In the genomic region with DNA sequence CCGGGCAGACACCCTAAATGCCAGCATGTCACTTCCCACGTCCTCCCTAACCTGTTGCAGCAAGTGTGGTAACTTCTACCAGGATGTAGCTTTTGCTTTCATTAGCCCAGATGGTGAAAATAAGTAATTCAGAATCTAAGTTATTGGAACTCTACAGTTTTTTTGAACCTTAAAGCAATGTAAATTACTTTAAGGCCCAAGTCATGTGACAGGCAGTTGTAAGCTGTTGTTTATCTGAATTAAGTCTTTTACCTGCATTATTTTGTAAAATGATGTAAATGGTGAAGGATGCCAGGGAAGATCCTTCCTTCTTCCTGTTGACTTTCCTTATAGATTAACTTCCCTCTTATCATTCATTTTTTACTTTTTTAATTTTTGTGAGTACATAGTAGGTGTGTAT, we compare ENCODE assay signal across 29 cellular contexts.
"Had no signal": no experiment of that assay in that cellular context is flagged by ENCODE, and none has a peak within 500 bp of the region (broad histone marks: within the 10 kb centered on the region; RNA-seq: fewer than 3 reads in every experiment).

No MANE protein-coding gene starts in this region.

- H3K4me2 ChIP-seq: hepatocyte had no signal

- H3K4me3 ChIP-seq: hepatocyte, left ventricle myocardium inferior, lung, mucosa of descending colon, ovary, skin epidermis, stomach, testis, thyroid gland, transverse colon, upper lobe of left lung, vagina had no signal

- H3K4me1 Mint-ChIP-seq: memory B cell; naive thymus-derived CD4-positive, alpha-beta T cell; stimulated activated naive B cell treated with anti-CD40 and anti-IgM and Interleukin-4, amounts not matched to agents 10 μg/mL and 1 μg/mL and 100 μg/mL, for 72 hours had no signal

- H3K4me1 ChIP-seq: left ventricle myocardium inferior, stomach, testis, thyroid gland, transverse colon, upper lobe of left lung, vagina had no signal

- H3K9me3 ChIP-seq: left ventricle myocardium inferior, mucosa of descending colon, neutrophil, ovary, stomach, testis, thyroid gland, transverse colon, upper lobe of left lung, vagina had no signal

- H3K27me3 ChIP-seq: hepatocyte, neutrophil, ovary, stomach, testis, thyroid gland, transverse colon, upper lobe of left lung, vagina had no signal

- H3K27ac ChIP-seq: hepatocyte, left ventricle myocardium inferior, neutrophil, ovary, skin epidermis, stomach, testis, thyroid gland, transverse colon, upper lobe of left lung, vagina had no signal

- DNase-seq: islet precursor cell; left ventricle myocardium inferior; midbrain; mucosa of descending colon; naive thymus-derived CD4-positive, alpha-beta T cell; occipital lobe; ovary; retina; right cardiac atrium; stimulated activated CD4-positive, alpha-beta T cell treated with anti-CD3 and anti-CD28 coated beads, Interleukin-12 subunit alpha, Interleukin-12 subunit beta, amount 100 ng/mL, for 4 hours; stimulated activated CD4-positive, alpha-beta T cell treated with anti-CD3 and anti-CD28 coated beads, Interleukin-15, amount 100 ng/mL, for 24 hours; stimulated activated CD4-positive, alpha-beta T cell treated with anti-CD3 and anti-CD28 coated beads, Interleukin-2, amount 100 ng/mL, for 24 hours; stimulated activated CD4-positive, alpha-beta T cell treated with anti-CD3 and anti-CD28 coated beads, Interleukin-4, amount 100 ng/mL, for 1 hour; stimulated activated naive B cell treated with anti-CD40 and anti-IgM and Interleukin-4, amounts not matched to agents 10 μg/mL and 1 μg/mL and 100 μg/mL, for 72 hours; stimulated activated naive CD8-positive, alpha-beta T cell treated with anti-CD3 and anti-CD28 coated beads, Interleukin-15, Interleukin-2, amounts not matched to agents 100 U/mL and 50 U/mL, for 24 hours; stomach; testis; thyroid gland; transverse colon; upper lobe of left lung had no signal

- ATAC-seq: mucosa of descending colon; naive thymus-derived CD4-positive, alpha-beta T cell; natural killer cell treated with Interleukin-12 subunit alpha and Interleukin-12 subunit beta and Interleukin-15 and Interleukin-18, amount 100 ng/mL, for 72 hours; right cardiac atrium; sciatic nerve; stimulated activated naive B cell treated with anti-CD40 and anti-IgM and Interleukin-4, amounts not matched to agents 10 μg/mL and 1 μg/mL and 100 μg/mL, for 72 hours; stimulated activated naive CD8-positive, alpha-beta T cell treated with anti-CD3 and anti-CD28 coated beads, Interleukin-15, Interleukin-2, amounts not matched to agents 100 U/mL and 50 U/mL, for 24 hours had no signal

- H2AFZ ChIP-seq: hepatocyte had no signal

- H3K79me2 ChIP-seq: hepatocyte had no signal

- H3K36me3 ChIP-seq: left ventricle myocardium inferior, neutrophil, ovary, stomach, thyroid gland, transverse colon, upper lobe of left lung, vagina had no signal

- H3K36me3 Mint-ChIP-seq: memory B cell; naive thymus-derived CD4-positive, alpha-beta T cell; natural killer cell treated with Interleukin-12 subunit alpha and Interleukin-12 subunit beta and Interleukin-15 and Interleukin-18, amount 100 ng/mL, for 72 hours; stimulated activated naive B cell treated with anti-CD40 and anti-IgM and Interleukin-4, amounts not matched to agents 10 μg/mL and 1 μg/mL and 100 μg/mL, for 72 hours had no signal

- H3K4me3 Mint-ChIP-seq: memory B cell; naive thymus-derived CD4-positive, alpha-beta T cell; natural killer cell treated with Interleukin-12 subunit alpha and Interleukin-12 subunit beta and Interleukin-15 and Interleukin-18, amount 100 ng/mL, for 72 hours; stimulated activated naive B cell treated with anti-CD40 and anti-IgM and Interleukin-4, amounts not matched to agents 10 μg/mL and 1 μg/mL and 100 μg/mL, for 72 hours had no signal

- H3K27me3 Mint-ChIP-seq: memory B cell; naive thymus-derived CD4-positive, alpha-beta T cell; natural killer cell treated with Interleukin-12 subunit alpha and Interleukin-12 subunit beta and Interleukin-15 and Interleukin-18, amount 100 ng/mL, for 72 hours; stimulated activated naive B cell treated with anti-CD40 and anti-IgM and Interleukin-4, amounts not matched to agents 10 μg/mL and 1 μg/mL and 100 μg/mL, for 72 hours had no signal

- H3K27ac Mint-ChIP-seq: memory B cell; naive thymus-derived CD4-positive, alpha-beta T cell; natural killer cell treated with Interleukin-12 subunit alpha and Interleukin-12 subunit beta and Interleukin-15 and Interleukin-18, amount 100 ng/mL, for 72 hours; progenitor cell of endocrine pancreas; stimulated activated naive B cell treated with anti-CD40 and anti-IgM and Interleukin-4, amounts not matched to agents 10 μg/mL and 1 μg/mL and 100 μg/mL, for 72 hours had no signal
